ENCODE assay signal across 11 cellular contexts in genomic region chr2:234191819-234192407, GRCh38.
DNase-seq lines count a peak whose midpoint lies in the region; ATAC-seq and TF ChIP-seq lines count a peak whose summit lies in the region.
"Had no signal": no experiment of that assay in that cellular context is flagged by ENCODE, and none has a peak within 500 bp of the region (broad histone marks: within the 10 kb centered on the region; RNA-seq: fewer than 3 reads in every experiment).

No MANE protein-coding gene starts in this region.

- H3K36me3 Mint-ChIP-seq in GM23338 (ENCODE audit: low read depth), result no peaks in the 10 kb centered on the region; the same call in 2 of the 3 replicates
- no peaks in the 10 kb centered on the region for H3K36me3 Mint-ChIP-seq in activated naive CD4-positive, alpha-beta T cell treated with anti-CD3 and anti-CD28 coated beads for 36 hours (ENCODE audit: low read depth)
- H3K36me3 Mint-ChIP-seq in CD4-positive, alpha-beta T cell (ENCODE audit: low read depth), result no peaks in the 10 kb centered on the region

- no peak overlapping the region for H3K27ac ChIP-seq in GM23338 (ENCODE audit: low read depth)
- no peak overlapping the region for H3K27ac ChIP-seq in CD4-positive, alpha-beta T cell (ENCODE audit: low read depth, low read length)
- H3K27ac ChIP-seq: heart right ventricle, right lobe of liver, vagina had no signal

- 0 out of 2 replicates have a peak overlapping the region, but pooled peaks have one; percentile 56 for H2AFZ ChIP-seq in GM23338

- H3K27me3 Mint-ChIP-seq in GM23338 (ENCODE audit: insufficient read depth, low read depth, poor library complexity), result peaks cover 1% of the 10 kb centered on the region
- H3K27me3 Mint-ChIP-seq in activated naive CD4-positive, alpha-beta T cell treated with anti-CD3 and anti-CD28 coated beads for 36 hours (ENCODE audit: low read depth), result no peaks in the 10 kb centered on the region
- H3K27me3 Mint-ChIP-seq in CD4-positive, alpha-beta T cell, result no peaks in the 10 kb centered on the region
- H3K27me3 Mint-ChIP-seq: central memory CD8-positive, alpha-beta T cell had no signal

- no peak overlapping the region for H3K4me2 ChIP-seq in GM23338

- POLR2A ChIA-PET in CD4-positive, alpha-beta T cell (lab: Charles Lee), result no interaction called here

- no peaks in the 10 kb centered on the region; the same call in 1 of the 2 replicates for H3K4me1 ChIP-seq in GM23338 (ENCODE audit: insufficient read depth)
- H3K4me1 ChIP-seq: heart right ventricle, right lobe of liver, vagina had no signal

- intact Hi-C loops in activated naive CD4-positive, alpha-beta T cell treated with anti-CD3 and anti-CD28 coated beads for 36 hours (cut with micrococcal nuclease), result no loop called here
- intact Hi-C loops in CD4-positive, alpha-beta T cell (cut with DNase I, micrococcal nuclease), result no loop called here

- peaks cover 4% of the 10 kb centered on the region; the same call in 2 of the 3 replicates for H3K9me3 Mint-ChIP-seq in GM23338
- peaks cover 4% of the 10 kb centered on the region for H3K9me3 Mint-ChIP-seq in activated naive CD4-positive, alpha-beta T cell treated with anti-CD3 and anti-CD28 coated beads for 36 hours
- peaks cover 2% of the 10 kb centered on the region for H3K9me3 Mint-ChIP-seq in CD4-positive, alpha-beta T cell
- H3K9me3 Mint-ChIP-seq: central memory CD8-positive, alpha-beta T cell had no signal

- H3K9me3 ChIP-seq in CD4-positive, alpha-beta T cell (ENCODE audit: control insufficient read depth, low read length), result no peaks in the 10 kb centered on the region
- H3K9me3 ChIP-seq: heart right ventricle, right lobe of liver, vagina had no signal

- H3K4me1 Mint-ChIP-seq in GM23338, result peaks cover 9% of the 10 kb centered on the region
- H3K4me1 Mint-ChIP-seq in activated naive CD4-positive, alpha-beta T cell treated with anti-CD3 and anti-CD28 coated beads for 36 hours (ENCODE audit: low read depth), result no peaks in the 10 kb centered on the region
- no peaks in the 10 kb centered on the region for H3K4me1 Mint-ChIP-seq in CD4-positive, alpha-beta T cell (ENCODE audit: low read depth)

- no peak overlapping the region for H3K4me3 ChIP-seq in GM23338
- H3K4me3 ChIP-seq: heart right ventricle, right lobe of liver, vagina had no signal

- no peaks in the 10 kb centered on the region for H3F3A ChIP-seq in GM23338 (replicated peaks; ENCODE audit: low read depth)

- no peaks in the 10 kb centered on the region for H3K79me2 ChIP-seq in GM23338 (replicated peaks; ENCODE audit: insufficient read depth)

- CTCF ChIA-PET in activated naive CD4-positive, alpha-beta T cell treated with anti-CD3 and anti-CD28 coated beads for 36 hours (lab: Charles Lee), result interaction anchor here (1.2 kb wide), 1 partner anchor 56 kb away, joined by 3 read pairs; no protein-coding TSS in a partner anchor
- CTCF ChIA-PET in CD4-positive, alpha-beta T cell (lab: Charles Lee), result no interaction called here

- peaks cover 4% of the 10 kb centered on the region; the same call in 1 of the 2 replicates for H3K9me2 ChIP-seq in GM23338 (ENCODE audit: insufficient read depth)

- H3K36me3 ChIP-seq in GM23338 (ENCODE audit: insufficient read depth), result no peaks in the 10 kb centered on the region
- H3K36me3 ChIP-seq: heart right ventricle, right lobe of liver, vagina had no signal

- DNase-seq in GM23338 (ENCODE audit: low spot score) (no peak), NCI-H2107 treated with DMSO at 0.1 percent for 48 hours (lab: John Stamatoyannopoulos, UW; ENCODE audit: unreplicated experiment) (peak; percentile 83), astrocyte of the hippocampus (ENCODE audit: low read depth, low spot score) (peak; percentile 29), renal cortical epithelial cell (ENCODE audit: low read depth) (peak; percentile 54)
- DNase-seq in activated naive CD4-positive, alpha-beta T cell treated with anti-CD3 and anti-CD28 coated beads for 36 hours, result no peak
- DNase-seq in CD4-positive, alpha-beta T cell, result no peak
- DNase-seq: heart right ventricle, right lobe of liver had no signal

- ATAC-seq in GM23338 (peak; percentile 46; the same call in 2 of the 3 replicates), HG03457 (IDR thresholded peaks at IDR 0.05; ENCODE audit: unreplicated experiment) (no peak)
- ATAC-seq in CD4-positive, alpha-beta T cell (ENCODE audit: poor library complexity), result no peak

- no peak overlapping the region for H3K4me3 Mint-ChIP-seq in GM23338
- H3K4me3 Mint-ChIP-seq in activated naive CD4-positive, alpha-beta T cell treated with anti-CD3 and anti-CD28 coated beads for 36 hours, result no peak overlapping the region
- H3K4me3 Mint-ChIP-seq in CD4-positive, alpha-beta T cell, result no peak overlapping the region
- H3K4me3 Mint-ChIP-seq: central memory CD8-positive, alpha-beta T cell had no signal

- no peak for TF ChIP-seq CTCF in GM23338 (conservative IDR thresholded peaks at IDR 0.05; ENCODE audit: low read depth in 2 of 2)
- no peak for TF ChIP-seq CTCF in CD4-positive, alpha-beta T cell (IDR thresholded peaks at IDR 0.05)

- no peaks in the 10 kb centered on the region for H4K20me1 ChIP-seq in GM23338 (replicated peaks; ENCODE audit: insufficient read depth)

- no peak overlapping the region for H3K27ac Mint-ChIP-seq in GM23338
- no peak overlapping the region for H3K27ac Mint-ChIP-seq in activated naive CD4-positive, alpha-beta T cell treated with anti-CD3 and anti-CD28 coated beads for 36 hours
- no peak overlapping the region for H3K27ac Mint-ChIP-seq in CD4-positive, alpha-beta T cell

- no peaks in the 10 kb centered on the region for H3K27me3 ChIP-seq in GM23338 (ENCODE audit: insufficient read depth)
- no peaks in the 10 kb centered on the region for H3K27me3 ChIP-seq in CD4-positive, alpha-beta T cell (ENCODE audit: control insufficient read depth, insufficient read depth, low read length)
- H3K27me3 ChIP-seq: right lobe of liver, vagina had no signal

TF ChIP-seq in GM23338, 12 proteins besides CTCF, POLR2A, EP300 and RAD21 (continues in another document):
- TF ChIP-seq EZH2 (IDR thresholded peaks at IDR 0.05; ENCODE audit: low read depth, unreplicated experiment) (no peak), ZNF114 (CRISPR knock-in tag; IDR thresholded peaks at IDR 0.05) (no peak), ZNF331 (CRISPR knock-in tag; IDR thresholded peaks at IDR 0.05; ENCODE audit: low read depth) (no peak), ZNF462 (CRISPR knock-in tag; IDR thresholded peaks at IDR 0.05) (no peak), EZH2phosphoT487 (IDR thresholded peaks at IDR 0.05; ENCODE audit: unreplicated experiment) (no peak)

Comparison
In these comparisons a context has a peak if more than half of its experiments do, and no peak if none do; other contexts are left out.
1. DNase-seq: peak in NCI-H2107 treated with DMSO at 0.1 percent for 48 hours (single experiment), astrocyte of the hippocampus (single experiment) and renal cortical epithelial cell (single experiment); none in GM23338 (single experiment), activated naive CD4-positive, alpha-beta T cell treated with anti-CD3 and anti-CD28 coated beads for 36 hours (single experiment) and CD4-positive, alpha-beta T cell (0 of 10).